In the genomic region with DNA sequence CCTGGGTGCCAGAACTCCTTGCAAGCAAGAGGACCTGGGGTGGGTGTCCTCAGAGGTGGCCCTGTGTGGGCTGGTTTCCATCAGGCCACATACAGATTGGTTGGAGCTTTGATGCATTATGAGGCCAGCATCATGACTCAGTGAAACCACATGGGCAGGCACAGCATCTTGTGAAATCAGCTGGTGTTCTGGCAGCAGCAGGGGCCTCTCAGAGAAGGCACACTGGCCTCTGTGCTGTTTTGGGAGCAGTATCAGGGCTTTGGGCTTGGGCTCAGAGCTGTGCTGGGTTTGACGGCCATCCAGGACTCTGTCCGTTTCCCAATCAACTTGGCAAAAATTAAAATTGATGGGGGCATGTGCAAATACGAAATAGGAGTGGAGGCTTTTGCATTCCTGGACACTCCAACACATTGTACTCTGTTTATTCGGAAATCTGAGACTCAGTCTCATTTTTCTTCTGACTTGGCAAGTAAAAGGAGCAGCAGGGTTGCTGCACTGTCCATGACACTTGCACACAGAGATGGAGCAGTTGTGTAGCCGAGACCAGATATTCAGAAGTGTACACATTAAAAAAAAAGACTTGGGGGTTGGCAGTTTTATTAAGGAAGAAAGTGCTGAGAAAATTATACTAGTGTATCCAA, we compare ENCODE assay signal across 10 cellular contexts.
DNase-seq lines count a peak whose midpoint lies in the region; ATAC-seq and TF ChIP-seq lines count a peak whose summit lies in the region.
"Had no signal": no experiment of that assay in that cellular context is flagged by ENCODE, and none has a peak within 500 bp of the region (broad histone marks: within the 10 kb centered on the region; RNA-seq: fewer than 3 reads in every experiment).

No MANE protein-coding gene starts in this region.

- no peak overlapping the region for H3K4me3 Mint-ChIP-seq in activated naive CD8-positive, alpha-beta T cell treated with anti-CD3 and anti-CD28 coated beads, Interleukin-2, amount 50 U/mL, for 24 hours
- H3K4me3 Mint-ChIP-seq in activated CD4-positive, alpha-beta memory T cell treated with anti-CD3 and anti-CD28 coated beads for 36 hours: no peak overlapping the region
- H3K4me3 Mint-ChIP-seq: stimulated activated naive CD8-positive, alpha-beta T cell treated with anti-CD3 and anti-CD28 coated beads, Interleukin-15, amount 100 ng/mL, for 72 hours had no signal

- DNase-seq in Ammon's horn (ENCODE audit: low spot score): peak; percentile 23
- DNase-seq in RWPE1 (ENCODE audit: low spot score): no peak
- DNase-seq in fibroblast of the aortic adventitia (ENCODE audit: low read depth): peak; percentile 99
- peak; percentile 92 for DNase-seq in posterior vena cava (ENCODE audit: low spot score)
- no peak for DNase-seq in activated naive CD8-positive, alpha-beta T cell treated with anti-CD3 and anti-CD28 coated beads, Interleukin-2, amount 50 U/mL, for 24 hours
- DNase-seq in activated CD4-positive, alpha-beta memory T cell treated with anti-CD3 and anti-CD28 coated beads for 36 hours: no peak
- DNase-seq: OCI-M1; stimulated activated naive CD8-positive, alpha-beta T cell treated with anti-CD3 and anti-CD28 coated beads, Interleukin-15, amount 100 ng/mL, for 72 hours had no signal

- no peaks in the 10 kb centered on the region for H3K4me1 Mint-ChIP-seq in activated naive CD8-positive, alpha-beta T cell treated with anti-CD3 and anti-CD28 coated beads, Interleukin-2, amount 50 U/mL, for 24 hours
- H3K4me1 Mint-ChIP-seq in activated CD4-positive, alpha-beta memory T cell treated with anti-CD3 and anti-CD28 coated beads for 36 hours (ENCODE audit: low read depth): no peaks in the 10 kb centered on the region
- H3K4me1 Mint-ChIP-seq: stimulated activated naive CD8-positive, alpha-beta T cell treated with anti-CD3 and anti-CD28 coated beads, Interleukin-15, amount 100 ng/mL, for 72 hours had no signal

- no peaks in the 10 kb centered on the region for H3K27me3 Mint-ChIP-seq in activated naive CD8-positive, alpha-beta T cell treated with anti-CD3 and anti-CD28 coated beads, Interleukin-2, amount 50 U/mL, for 24 hours
- no peaks in the 10 kb centered on the region for H3K27me3 Mint-ChIP-seq in activated CD4-positive, alpha-beta memory T cell treated with anti-CD3 and anti-CD28 coated beads for 36 hours
- H3K27me3 Mint-ChIP-seq: stimulated activated naive CD8-positive, alpha-beta T cell treated with anti-CD3 and anti-CD28 coated beads, Interleukin-15, amount 100 ng/mL, for 72 hours had no signal

- H3K9me3 Mint-ChIP-seq in activated naive CD8-positive, alpha-beta T cell treated with anti-CD3 and anti-CD28 coated beads, Interleukin-2, amount 50 U/mL, for 24 hours: no peaks in the 10 kb centered on the region
- H3K9me3 Mint-ChIP-seq in activated CD4-positive, alpha-beta memory T cell treated with anti-CD3 and anti-CD28 coated beads for 36 hours: no peaks in the 10 kb centered on the region
- H3K9me3 Mint-ChIP-seq: stimulated activated naive CD8-positive, alpha-beta T cell treated with anti-CD3 and anti-CD28 coated beads, Interleukin-15, amount 100 ng/mL, for 72 hours had no signal

- H3K36me3 Mint-ChIP-seq in activated naive CD8-positive, alpha-beta T cell treated with anti-CD3 and anti-CD28 coated beads, Interleukin-2, amount 50 U/mL, for 24 hours (ENCODE audit: low read depth): no peaks in the 10 kb centered on the region
- H3K36me3 Mint-ChIP-seq in activated CD4-positive, alpha-beta memory T cell treated with anti-CD3 and anti-CD28 coated beads for 36 hours: no peaks in the 10 kb centered on the region

- TF ChIP-seq CTCF in RWPE1 (conservative IDR thresholded peaks at IDR 0.05; ENCODE audit: low read depth): no peak
- TF ChIP-seq CTCF in fibroblast of the aortic adventitia (IDR thresholded peaks at IDR 0.05; ENCODE audit: insufficient read depth, low read length): no peak

- no peak for ATAC-seq in GM18868 (IDR thresholded peaks at IDR 0.05; ENCODE audit: unreplicated experiment)
- no peak for ATAC-seq in activated naive CD8-positive, alpha-beta T cell treated with anti-CD3 and anti-CD28 coated beads, Interleukin-2, amount 50 U/mL, for 24 hours
- no peak for ATAC-seq in HG02938 (IDR thresholded peaks at IDR 0.05; ENCODE audit: unreplicated experiment)
- ATAC-seq: stimulated activated naive CD8-positive, alpha-beta T cell treated with anti-CD3 and anti-CD28 coated beads, Interleukin-15, amount 100 ng/mL, for 72 hours had no signal

- POLR2A ChIA-PET in RWPE1 (lab: Yijun Ruan, JAX; ENCODE audit: low non-redundant PET): no interaction called here
- POLR2A ChIA-PET in activated CD4-positive, alpha-beta memory T cell treated with anti-CD3 and anti-CD28 coated beads for 36 hours (lab: Charles Lee): no interaction called here

- CTCF ChIA-PET in RWPE1 (lab: Yijun Ruan, JAX): no interaction called here
- CTCF ChIA-PET in activated CD4-positive, alpha-beta memory T cell treated with anti-CD3 and anti-CD28 coated beads for 36 hours (lab: Charles Lee): no interaction called here

- no peak overlapping the region for H3K27ac Mint-ChIP-seq in activated naive CD8-positive, alpha-beta T cell treated with anti-CD3 and anti-CD28 coated beads, Interleukin-2, amount 50 U/mL, for 24 hours
- no peak overlapping the region for H3K27ac Mint-ChIP-seq in activated CD4-positive, alpha-beta memory T cell treated with anti-CD3 and anti-CD28 coated beads for 36 hours
- H3K27ac Mint-ChIP-seq: stimulated activated naive CD8-positive, alpha-beta T cell treated with anti-CD3 and anti-CD28 coated beads, Interleukin-15, amount 100 ng/mL, for 72 hours had no signal

- peak overlapping the region; percentile 9; the same call in 1 of the 2 replicates for H3K27ac ChIP-seq in RWPE1

- no peak overlapping the region for H3K4me3 ChIP-seq in fibroblast of the aortic adventitia (ENCODE audit: low read depth, low read length)

- intact Hi-C loops in posterior vena cava (cut with DNase I): no loop called here
- intact Hi-C loops in activated CD4-positive, alpha-beta memory T cell treated with anti-CD3 and anti-CD28 coated beads for 36 hours (cut with micrococcal nuclease): no loop called here

Comparison
In these comparisons a context has a peak if more than half of its experiments do, and no peak if none do; other contexts are left out.
1. DNase-seq: peak in Ammon's horn (single experiment), fibroblast of the aortic adventitia (single experiment) and posterior vena cava (single experiment); none in RWPE1 (single experiment), activated naive CD8-positive, alpha-beta T cell treated with anti-CD3 and anti-CD28 coated beads, Interleukin-2, amount 50 U/mL, for 24 hours (single experiment) and activated CD4-positive, alpha-beta memory T cell treated with anti-CD3 and anti-CD28 coated beads for 36 hours (single experiment).